ENCODE assay signal across 1 cellular context in the genomic region with DNA sequence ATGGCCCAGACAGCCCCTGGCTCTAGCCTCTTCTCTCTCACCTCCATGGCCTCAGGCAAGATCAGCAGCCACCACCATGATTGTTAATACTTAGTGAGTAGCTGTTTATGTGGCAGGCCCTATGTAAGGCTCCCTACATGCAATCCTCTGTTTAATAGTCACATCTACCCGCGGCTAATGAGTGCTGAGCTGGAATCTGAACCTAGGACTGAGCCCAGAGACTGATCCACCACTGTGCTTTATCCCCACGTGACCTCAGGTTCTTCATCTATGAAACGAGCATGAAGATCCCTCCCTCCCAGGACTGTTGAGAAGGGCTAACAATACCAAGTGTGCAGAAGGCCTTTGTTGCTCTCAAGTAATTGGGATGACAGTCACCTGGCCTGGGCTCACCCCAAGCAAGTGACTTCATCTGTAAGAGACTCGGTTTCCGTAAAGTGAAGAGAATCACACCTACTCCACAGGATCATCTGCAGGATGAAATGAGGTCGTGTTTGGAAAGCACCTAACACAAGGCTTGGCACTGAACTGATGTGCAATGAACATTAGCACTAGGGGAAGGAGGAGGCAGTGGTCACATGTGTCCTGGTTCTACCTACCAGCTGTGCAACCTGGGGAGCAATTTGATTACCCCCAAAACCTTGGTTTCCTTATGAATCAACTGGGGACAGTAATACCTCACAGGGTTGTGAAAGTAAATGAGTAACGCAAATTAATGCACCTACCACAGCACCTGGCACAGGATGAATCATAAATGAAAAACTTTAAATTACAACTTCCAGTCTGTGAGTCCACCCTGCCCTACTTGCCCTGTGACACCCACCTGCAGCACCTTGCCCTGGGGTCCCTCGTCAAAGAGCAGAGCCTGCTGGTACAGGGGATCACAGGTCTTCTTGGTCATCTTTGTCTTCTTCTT.
TF ChIP-seq lines count a peak whose summit lies in the region.

No MANE protein-coding gene starts in this region.

TF ChIP-seq in K562, 482 proteins besides CTCF, POLR2A, EP300 and RAD21 (continued from another document):
- TF ChIP-seq, protein P1, sequence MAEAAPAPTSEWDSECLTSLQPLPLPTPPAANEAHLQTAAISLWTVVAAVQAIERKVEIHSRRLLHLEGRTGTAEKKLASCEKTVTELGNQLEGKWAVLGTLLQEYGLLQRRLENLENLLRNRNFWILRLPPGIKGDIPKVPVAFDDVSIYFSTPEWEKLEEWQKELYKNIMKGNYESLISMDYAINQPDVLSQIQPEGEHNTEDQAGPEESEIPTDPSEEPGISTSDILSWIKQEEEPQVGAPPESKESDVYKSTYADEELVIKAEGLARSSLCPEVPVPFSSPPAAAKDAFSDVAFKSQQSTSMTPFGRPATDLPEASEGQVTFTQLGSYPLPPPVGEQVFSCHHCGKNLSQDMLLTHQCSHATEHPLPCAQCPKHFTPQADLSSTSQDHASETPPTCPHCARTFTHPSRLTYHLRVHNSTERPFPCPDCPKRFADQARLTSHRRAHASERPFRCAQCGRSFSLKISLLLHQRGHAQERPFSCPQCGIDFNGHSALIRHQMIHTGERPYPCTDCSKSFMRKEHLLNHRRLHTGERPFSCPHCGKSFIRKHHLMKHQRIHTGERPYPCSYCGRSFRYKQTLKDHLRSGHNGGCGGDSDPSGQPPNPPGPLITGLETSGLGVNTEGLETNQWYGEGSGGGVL (CRISPR knock-in tag; IDR thresholded peaks at IDR 0.05) = no peak
- TF ChIP-seq OTX1 (CRISPR knock-in tag; IDR thresholded peaks at IDR 0.05) = no peak
